17 cellular contexts compared by ENCODE assay signal in genomic region chr1:218366322-218367052, GRCh38. TPM values are rescaled to one million over a fixed set of nuclear protein-coding genes. Genes with fewer than 3 reads are reported as not detected.
DNase-seq lines count a peak whose midpoint lies in the region; ATAC-seq and TF ChIP-seq lines count a peak whose summit lies in the region.
"Had no signal": no experiment of that assay in that cellular context is flagged by ENCODE, and none has a peak within 500 bp of the region (broad histone marks: within the 10 kb centered on the region; RNA-seq: fewer than 3 reads in every experiment).

No MANE protein-coding gene starts in this region.

- WGBS in psoas muscle, 3 donors: 57 to 67% (median 63%) methylated on average over 5 of the region's 5 CpGs

- H3K9me3 ChIP-seq in lower lobe of right lung (no peaks in the 10 kb centered on the region), psoas muscle (no peaks in the 10 kb centered on the region)
- H3K9me3 ChIP-seq: BE2C, heart right ventricle, Peyer's patch had no signal

- intact Hi-C loops in lower lobe of right lung (cut with DNase I) (no loop called here), psoas muscle (cut with DNase I) (no loop called here)

- peaks cover 26% of the 10 kb centered on the region for H3K4me1 ChIP-seq in lower lobe of right lung
- H3K4me1 ChIP-seq in psoas muscle: peaks cover 33% of the 10 kb centered on the region
- H3K4me1 ChIP-seq: BE2C, Peyer's patch had no signal

- no peaks in the 10 kb centered on the region for H3K27me3 ChIP-seq in lower lobe of right lung (ENCODE audit: low read depth)
- no peaks in the 10 kb centered on the region for H3K27me3 ChIP-seq in psoas muscle (ENCODE audit: insufficient read depth in 3 of 3, low read length in 2 of 3)
- H3K27me3 ChIP-seq: BE2C, heart right ventricle, Peyer's patch had no signal

- in situ Hi-C loops in Caki2 (cut with HindIII; ENCODE audit: low pct_unique_long_range_greater_than_20kb, low sequenced_read_pairs): no loop called here

- ATAC-seq in lower lobe of right lung: no peak
- no peak for ATAC-seq in HG03025 (IDR thresholded peaks at IDR 0.05; ENCODE audit: low FRiP score, unreplicated experiment)
- ATAC-seq in GM18520 (IDR thresholded peaks at IDR 0.05; ENCODE audit: unreplicated experiment): no peak
- ATAC-seq in psoas muscle: no peak
- ATAC-seq: activated naive CD8-positive, alpha-beta T cell treated with anti-CD3 and anti-CD28 coated beads, Interleukin-2, amount 50 U/mL, for 24 hours; T-helper 17 cell had no signal

- H3K36me3 ChIP-seq in lower lobe of right lung (no peaks in the 10 kb centered on the region), psoas muscle (ENCODE audit: insufficient read depth in 1 of 2, low read depth in 1 of 2) (no peaks in the 10 kb centered on the region)
- H3K36me3 ChIP-seq: BE2C, Peyer's patch had no signal

- no peak for TF ChIP-seq CTCF in lower lobe of right lung (IDR thresholded peaks at IDR 0.05)
- no peak for TF ChIP-seq CTCF in psoas muscle (IDR thresholded peaks at IDR 0.05)

- H3K4me3 ChIP-seq in lower lobe of right lung: no peak overlapping the region
- no peak overlapping the region for H3K4me3 ChIP-seq in psoas muscle
- H3K4me3 ChIP-seq: heart right ventricle, Peyer's patch had no signal

- H3K27ac ChIP-seq in lower lobe of right lung (peak overlapping the region; percentile 16), psoas muscle (no peak overlapping the region)
- H3K27ac ChIP-seq: Peyer's patch had no signal

- DNase-seq in Caki2 (ENCODE audit: low read depth) (peak; percentile 81), NCI-H146 (lab: John Stamatoyannopoulos, UW) (peak; percentile 97), RPMI8226 (peak; percentile 75), lower lobe of right lung (no peak), psoas muscle (no peak)
- DNase-seq: activated naive CD8-positive, alpha-beta T cell treated with anti-CD3 and anti-CD28 coated beads, Interleukin-2, amount 50 U/mL, for 24 hours; activated T-cell treated with anti-CD3 and anti-CD28 coated beads for 4 hours; BE2C; erythroblast; heart right ventricle; HFFc6; NCI-H446; Peyer's patch; stimulated activated CD4-positive, alpha-beta T cell treated with anti-CD3 and anti-CD28 coated beads, Interleukin-15, amount 100 ng/mL, for 24 hours; T-helper 17 cell had no signal

RNA-seq across cellular contexts. Expression of gene TGFB2, which starts 21.4 kb away (rescaled TPM):
- total RNA-seq in Caki2 (2014; rRNA removed; shearing (Covaris generic); ENCODE audit: low replicate concordance): 17.2 and 21.8 TPM in 2 replicates
- total RNA-seq in lower lobe of right lung (10.2 TPM), psoas muscle (10 to 100 TPM in 2 of 4 donors, 1 to 10 TPM in 2; 5.1 to 35.4 (median 15.4) TPM)
- polyA plus RNA-seq in psoas muscle: 1 to 10 TPM in 2 of 3 donors, under 1 TPM in 1; 0.43 to 4.9 (median 1.9) TPM

Comparison
In these comparisons a context has a peak if more than half of its experiments do, and no peak if none do; other contexts are left out.
1. DNase-seq: peak in Caki2 (single experiment), NCI-H146 (single experiment) and RPMI8226 (single experiment); none in lower lobe of right lung (single experiment) and psoas muscle (0 of 2).